Comparison of ENCODE assay signal across 9 cellular contexts in genomic region chr17:51035436-51035835, GRCh38.
DNase-seq lines count a peak whose midpoint lies in the region.
"Had no signal": no experiment of that assay in that cellular context is flagged by ENCODE, and none has a peak within 500 bp of the region (broad histone marks: within the 10 kb centered on the region; RNA-seq: fewer than 3 reads in every experiment).

No MANE protein-coding gene starts in this region.

- peak; percentile 63 for DNase-seq in EL
- DNase-seq in NAMALWA (ENCODE audit: low spot score), result peak; percentile 20
- peak; percentile 28 for DNase-seq in epidermal melanocyte (ENCODE audit: insufficient read length, low spot score)
- peak; percentile 98 for DNase-seq in pons (ENCODE audit: low spot score)
- DNase-seq in NCI-H2029 (lab: John Stamatoyannopoulos, UW), result no peak
- DNase-seq in NCI-H510A (lab: John Stamatoyannopoulos, UW), result no peak
- DNase-seq in T1000 (lab: John Stamatoyannopoulos, UW), result no peak
- no peak for DNase-seq in NCI-H524 (lab: John Stamatoyannopoulos, UW)
- DNase-seq: NCI-H1417 had no signal

Comparison
In these comparisons a context has a peak if more than half of its experiments do, and no peak if none do; other contexts are left out.
1. DNase-seq: peak in EL (single experiment), NAMALWA (single experiment), epidermal melanocyte (single experiment) and pons (single experiment); none in NCI-H2029 (single experiment), NCI-H510A (single experiment), T1000 (single experiment) and NCI-H524 (0 of 2).